Comparison of ENCODE assay signal across 13 cellular contexts in the genomic region with DNA sequence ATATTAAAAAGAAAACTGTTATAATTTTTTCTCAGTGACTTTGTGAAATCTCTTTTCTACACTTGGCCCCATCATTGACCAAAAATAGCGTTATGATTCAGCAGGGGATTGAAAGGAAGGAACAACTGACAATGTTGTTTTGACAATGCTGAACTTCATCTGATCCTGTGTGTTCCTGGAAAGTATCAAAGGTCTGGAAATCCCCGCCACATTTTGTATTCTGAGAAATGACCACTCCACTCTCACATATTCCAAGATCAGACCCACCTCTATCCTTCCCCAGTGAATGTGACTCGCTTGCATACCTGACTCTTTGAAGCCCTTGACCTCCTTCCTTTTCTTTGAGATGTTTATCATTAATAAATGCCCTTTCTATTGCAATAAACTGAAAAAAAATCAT. TPM values are rescaled to one million over a fixed set of nuclear protein-coding genes. Genes with fewer than 3 reads are reported as not detected.
DNase-seq lines count a peak whose midpoint lies in the region; ATAC-seq, FAIRE-seq and TF ChIP-seq lines count a peak whose summit lies in the region.
"Had no signal": no experiment of that assay in that cellular context is flagged by ENCODE, and none has a peak within 500 bp of the region (broad histone marks: within the 10 kb centered on the region; RNA-seq: fewer than 3 reads in every experiment).

No MANE protein-coding gene starts in this region.

- POLR2A ChIA-PET in activated CD8-positive, alpha-beta T cell treated with anti-CD3 and anti-CD28 coated beads, Interleukin-2, amount 10 ng/mL, durations not matched to agents 7 days and 5 days (lab: Charles Lee) = no interaction called here

- H3K18ac ChIP-seq in neuronal stem cell (ENCODE audit: low read length) = no peak overlapping the region

- CTCF ChIA-PET in activated CD8-positive, alpha-beta T cell treated with anti-CD3 and anti-CD28 coated beads, Interleukin-2, amount 10 ng/mL, durations not matched to agents 7 days and 5 days (lab: Charles Lee) = interaction anchor here (1.2 to 1.3 kb wide), 2 partner anchors 10 to 41 kb away, joined by 3 read pairs; partner anchors contain the start of gene RIOX2

- H3K27ac ChIP-seq in tibial nerve (peak overlapping the region in 1 of 4 donors; percentile 18), neuronal stem cell (replicated peaks; ENCODE audit: low read length) (no peak overlapping the region)

- H3K27me3 ChIP-seq in tibial nerve (no peaks in the 10 kb centered on the region), neuronal stem cell (ENCODE audit: control insufficient read depth in 3 of 3, insufficient read depth in 3 of 3, low read depth in 1 of 3, low read length in 3 of 3) (no peaks in the 10 kb centered on the region), MG63 (no peaks in the 10 kb centered on the region; the same call in 1 of the 2 replicates)

- peak; percentile 10 to 38 for TF ChIP-seq EP300 in tibial nerve (IDR thresholded peaks at IDR 0.05)

- no peak for TF ChIP-seq CTCF in tibial nerve (IDR thresholded peaks at IDR 0.05)

- no peak for TF ChIP-seq POLR2A in tibial nerve (IDR thresholded peaks at IDR 0.05)

- no peak overlapping the region for H3K4ac ChIP-seq in neuronal stem cell (ENCODE audit: low read length)

- no peaks in the 10 kb centered on the region for H3K36me3 ChIP-seq in tibial nerve
- H3K36me3 ChIP-seq in neuronal stem cell (replicated peaks in 1 of 2; ENCODE audit: control insufficient read depth in 2 of 2, insufficient read depth in 2 of 2, low read length in 2 of 2) = no peaks in the 10 kb centered on the region
- no peaks in the 10 kb centered on the region for H3K36me3 ChIP-seq in MG63

- H3K23ac ChIP-seq in neuronal stem cell (ENCODE audit: low read depth, low read length, poor library complexity) = no peak overlapping the region

- H2BK12ac ChIP-seq in neuronal stem cell (ENCODE audit: low read length) = no peak overlapping the region

- no peaks in the 10 kb centered on the region for H3K27me3 Mint-ChIP-seq in activated naive CD4-positive, alpha-beta T cell treated with anti-CD3 and anti-CD28 coated beads, Interleukin-2, amount 50 U/mL, for 24 hours
- H3K27me3 Mint-ChIP-seq in activated CD8-positive, alpha-beta T cell treated with anti-CD3 and anti-CD28 coated beads, Interleukin-2, amount 10 ng/mL, durations not matched to agents 7 days and 5 days (ENCODE audit: low read depth) = no peaks in the 10 kb centered on the region

- no peak overlapping the region for H4K91ac ChIP-seq in neuronal stem cell (ENCODE audit: low read depth, low read length, poor library complexity)

- no peak overlapping the region for H3K14ac ChIP-seq in neuronal stem cell (ENCODE audit: low read length)

- no peak overlapping the region for H2AK5ac ChIP-seq in neuronal stem cell (ENCODE audit: low read depth, low read length)

- H3K4me1 ChIP-seq in tibial nerve (peaks cover 0 to 30% (median 6%) of the 10 kb centered on the region in 4 donors), neuronal stem cell (ENCODE audit: control insufficient read depth in 2 of 2, insufficient read depth in 1 of 2, low read depth in 1 of 2, low read length in 2 of 2) (peaks cover 0 to 2% of the 10 kb centered on the region in 2 donors)

- peaks cover 5% of the 10 kb centered on the region for H3K4me1 Mint-ChIP-seq in activated naive CD4-positive, alpha-beta T cell treated with anti-CD3 and anti-CD28 coated beads, Interleukin-2, amount 50 U/mL, for 24 hours
- H3K4me1 Mint-ChIP-seq in activated CD8-positive, alpha-beta T cell treated with anti-CD3 and anti-CD28 coated beads, Interleukin-2, amount 10 ng/mL, durations not matched to agents 7 days and 5 days (ENCODE audit: low read depth) = peaks cover 20% of the 10 kb centered on the region

- peak; percentile 23 for ATAC-seq in activated CD8-positive, alpha-beta T cell treated with anti-CD3 and anti-CD28 coated beads, Interleukin-2, amount 10 ng/mL, durations not matched to agents 7 days and 5 days
- ATAC-seq: left colon had no signal

- H3K79me1 ChIP-seq in neuronal stem cell (ENCODE audit: low read depth, low read length) = no peaks in the 10 kb centered on the region

- H3K4me2 ChIP-seq in neuronal stem cell (ENCODE audit: insufficient read depth, low read length, poor library complexity, severe bottlenecking) = no peak overlapping the region

- H3K36me3 Mint-ChIP-seq in activated naive CD4-positive, alpha-beta T cell treated with anti-CD3 and anti-CD28 coated beads, Interleukin-2, amount 50 U/mL, for 24 hours = no peaks in the 10 kb centered on the region
- no peaks in the 10 kb centered on the region for H3K36me3 Mint-ChIP-seq in activated CD8-positive, alpha-beta T cell treated with anti-CD3 and anti-CD28 coated beads, Interleukin-2, amount 10 ng/mL, durations not matched to agents 7 days and 5 days (ENCODE audit: low read depth)

- no peaks in the 10 kb centered on the region for H3K9me3 Mint-ChIP-seq in activated naive CD4-positive, alpha-beta T cell treated with anti-CD3 and anti-CD28 coated beads, Interleukin-2, amount 50 U/mL, for 24 hours
- no peaks in the 10 kb centered on the region for H3K9me3 Mint-ChIP-seq in activated CD8-positive, alpha-beta T cell treated with anti-CD3 and anti-CD28 coated beads, Interleukin-2, amount 10 ng/mL, durations not matched to agents 7 days and 5 days (ENCODE audit: insufficient read depth)

- no peak for DNase-seq in activated naive CD4-positive, alpha-beta T cell treated with anti-CD3 and anti-CD28 coated beads, Interleukin-2, amount 50 U/mL, for 16 hours
- no peak for DNase-seq in activated CD8-positive, alpha-beta T cell treated with anti-CD3 and anti-CD28 coated beads, Interleukin-2, amount 10 ng/mL, durations not matched to agents 7 days and 5 days
- DNase-seq in kidney glomerular epithelial cell (lab: John Stamatoyannopoulos, UW) (peak; percentile 29), tibial nerve (ENCODE audit: low spot score in 2 of 2) (peak in 1 of 2 donors; percentile 13), neuronal stem cell (ENCODE audit: low spot score) (no peak), MG63 (no peak), urothelium cell line (ENCODE audit: low spot score) (no peak)
- DNase-seq: EL, left colon, NCI-H1930, SW 1271 had no signal

- H3K27ac Mint-ChIP-seq in activated naive CD4-positive, alpha-beta T cell treated with anti-CD3 and anti-CD28 coated beads, Interleukin-2, amount 50 U/mL, for 24 hours = peak overlapping the region; percentile 38
- no peak overlapping the region for H3K27ac Mint-ChIP-seq in activated CD8-positive, alpha-beta T cell treated with anti-CD3 and anti-CD28 coated beads, Interleukin-2, amount 10 ng/mL, durations not matched to agents 7 days and 5 days

- H3K4me3 Mint-ChIP-seq in activated naive CD4-positive, alpha-beta T cell treated with anti-CD3 and anti-CD28 coated beads, Interleukin-2, amount 50 U/mL, for 24 hours = no peak overlapping the region
- H3K4me3 Mint-ChIP-seq in activated CD8-positive, alpha-beta T cell treated with anti-CD3 and anti-CD28 coated beads, Interleukin-2, amount 10 ng/mL, durations not matched to agents 7 days and 5 days = no peak overlapping the region

- H2BK5ac ChIP-seq in neuronal stem cell (ENCODE audit: low read length) = no peak overlapping the region

- H2BK120ac ChIP-seq in neuronal stem cell (ENCODE audit: low read depth, low read length) = no peak overlapping the region

- no peak overlapping the region for H4K8ac ChIP-seq in neuronal stem cell (ENCODE audit: low read depth, low read length)

- H3K9me3 ChIP-seq in tibial nerve (no peaks in the 10 kb centered on the region), neuronal stem cell (replicated peaks in 1 of 2; ENCODE audit: control insufficient read depth in 2 of 2, insufficient read depth in 1 of 2, low read depth in 1 of 2, low read length in 2 of 2) (no peaks in the 10 kb centered on the region), MG63 (no peaks in the 10 kb centered on the region)

- H3K4me3 ChIP-seq in tibial nerve (no peak overlapping the region), neuronal stem cell (ENCODE audit: low read length in 2 of 2) (no peak overlapping the region), MG63 (no peak overlapping the region)

- no peak overlapping the region for H2AFZ ChIP-seq in neuronal stem cell (ENCODE audit: low read length)

- no peak for FAIRE-seq in urothelium cell line (lab: Jason Lieb, UNC)

- WGBS in tibial nerve, 2 donors = 47 to 53% methylated on average over 3 of the region's 3 CpGs
- WGBS in neuronal stem cell (ENCODE audit: extremely low coverage in 2 of 2, insufficient read length in 2 of 2, insufficient replicate concordance in 1 of 2), 2 donors = no CpG with 5 or more reads among the region's 3 CpGs

- H3K9ac ChIP-seq in neuronal stem cell (ENCODE audit: low read depth, low read length, poor library complexity) = no peak overlapping the region

- H2BK15ac ChIP-seq in neuronal stem cell (ENCODE audit: low read length) = no peak overlapping the region

RNA-seq across cellular contexts. Expression of gene RIOX2, which starts 9.7 kb away (rescaled TPM):
- 10 to 100 TPM; 25.0 to 27.9 TPM for total RNA-seq in activated CD8-positive, alpha-beta T cell treated with anti-CD3 and anti-CD28 coated beads, Interleukin-2, amount 10 ng/mL, durations not matched to agents 7 days and 5 days
- 10 to 100 TPM; 24.9 to 27.0 (median 26.8) TPM for total RNA-seq in tibial nerve
- polyA plus RNA-seq in neuronal stem cell (2013, experiment 1 of 2) = 9.0 TPM
- 8.5 TPM for polyA plus RNA-seq in neuronal stem cell (2013, experiment 2 of 2)
- total RNA-seq in MG63 (2014; rRNA removed; shearing (Covaris generic); ENCODE audit: low replicate concordance) = 72.3 and 76.2 TPM in 2 replicates

RNA-seq across cellular contexts. Expression of gene GABRR3, which starts 53.2 kb away (rescaled TPM):
- total RNA-seq in activated CD8-positive, alpha-beta T cell treated with anti-CD3 and anti-CD28 coated beads, Interleukin-2, amount 10 ng/mL, durations not matched to agents 7 days and 5 days = not detected
- not detected for total RNA-seq in tibial nerve
- not detected for polyA plus RNA-seq in neuronal stem cell (2013, experiment 1 of 2)
- polyA plus RNA-seq in neuronal stem cell (2013, experiment 2 of 2) = not detected
- not detected in 2 replicates for total RNA-seq in MG63 (2014; rRNA removed; shearing (Covaris generic); ENCODE audit: low replicate concordance)
- total RNA-seq: left colon, osteocyte had no signal
